Comparison of ENCODE assay signal across 20 cellular contexts in the genomic region with DNA sequence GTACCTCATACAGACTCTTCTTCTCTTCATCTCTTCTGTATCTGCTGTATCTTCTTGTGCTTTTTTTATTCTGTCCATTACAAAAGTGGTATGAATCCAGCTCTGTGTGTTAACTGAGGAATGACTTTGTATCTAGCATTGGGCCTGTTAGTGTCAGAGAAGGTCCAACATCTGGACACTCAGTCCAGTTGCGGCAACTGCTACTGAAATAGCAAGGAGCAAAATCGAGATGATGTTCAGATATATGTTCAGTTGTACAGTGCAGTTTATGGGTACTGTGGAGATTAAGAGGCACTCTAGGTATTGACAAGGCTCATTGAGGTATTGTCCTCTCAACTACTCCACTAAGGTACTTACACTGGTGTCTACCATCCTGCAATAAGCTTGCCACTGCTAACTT. TPM values are rescaled to one million over a fixed set of nuclear protein-coding genes. Genes with fewer than 3 reads are reported as not detected.
DNase-seq lines count a peak whose midpoint lies in the region; ATAC-seq lines count a peak whose summit lies in the region.
"Had no signal": no experiment of that assay in that cellular context is flagged by ENCODE, and none has a peak within 500 bp of the region (broad histone marks: within the 10 kb centered on the region; RNA-seq: fewer than 3 reads in every experiment).

No MANE protein-coding gene starts in this region.

- H3K27me3 ChIP-seq in neuronal stem cell (ENCODE audit: control insufficient read depth in 3 of 3, insufficient read depth in 3 of 3, low read depth in 1 of 3, low read length in 3 of 3) (no peaks in the 10 kb centered on the region), Karpas-422 (ENCODE audit: low read length) (no peaks in the 10 kb centered on the region)
- H3K27me3 ChIP-seq: BLaER1 treated with 17β-estradiol and CSF1 and Interleukin-3, amounts not matched to agents 10 nM and 100 nM had no signal

- peak overlapping the region; percentile 29 for H3K27ac Mint-ChIP-seq in activated CD8-positive, alpha-beta memory T cell treated with anti-CD3 and anti-CD28 coated beads, Interleukin-2, amount 10 ng/mL, durations not matched to agents 7 days and 5 days
- H3K27ac Mint-ChIP-seq: B cell; CD14-positive monocyte; CD4-positive, alpha-beta memory T cell; CD4-positive, CD25-positive, alpha-beta regulatory T cell; CD8-positive, alpha-beta memory T cell had no signal

- H3K27ac ChIP-seq in neuronal stem cell (replicated peaks; ENCODE audit: low read length) (no peak overlapping the region), Karpas-422 (ENCODE audit: low read length) (no peak overlapping the region)
- H3K27ac ChIP-seq: 22Rv1; A549; BLaER1 treated with 17β-estradiol and CSF1 and Interleukin-3, amounts not matched to agents 10 nM and 100 nM had no signal

- H3K4me2 ChIP-seq in neuronal stem cell (ENCODE audit: insufficient read depth, low read length, poor library complexity, severe bottlenecking) (no peak overlapping the region), Karpas-422 (ENCODE audit: low read depth, low read length, poor library complexity, severe bottlenecking) (no peak overlapping the region)
- H3K4me2 ChIP-seq: A549; BLaER1 treated with 17β-estradiol and CSF1 and Interleukin-3, amounts not matched to agents 10 nM and 100 nM had no signal

- H4K20me1 ChIP-seq in Karpas-422 (ENCODE audit: insufficient read depth, low read depth, low read length) = no peaks in the 10 kb centered on the region
- H4K20me1 ChIP-seq: BLaER1 treated with 17β-estradiol and CSF1 and Interleukin-3, amounts not matched to agents 10 nM and 100 nM had no signal

- peak overlapping the region; percentile 53 for H2BK5ac ChIP-seq in neuronal stem cell (ENCODE audit: low read length)

- H2BK12ac ChIP-seq in neuronal stem cell (ENCODE audit: low read length) = no peak overlapping the region

- H2BK15ac ChIP-seq in neuronal stem cell (ENCODE audit: low read length) = no peak overlapping the region

- no peaks in the 10 kb centered on the region for H3K36me3 Mint-ChIP-seq in activated CD8-positive, alpha-beta memory T cell treated with anti-CD3 and anti-CD28 coated beads, Interleukin-2, amount 10 ng/mL, durations not matched to agents 7 days and 5 days
- H3K36me3 Mint-ChIP-seq: CD4-positive, alpha-beta memory T cell; CD4-positive, CD25-positive, alpha-beta regulatory T cell; CD8-positive, alpha-beta memory T cell had no signal

- H3K27me3 Mint-ChIP-seq in activated CD8-positive, alpha-beta memory T cell treated with anti-CD3 and anti-CD28 coated beads, Interleukin-2, amount 10 ng/mL, durations not matched to agents 7 days and 5 days = no peaks in the 10 kb centered on the region
- H3K27me3 Mint-ChIP-seq: CD4-positive, CD25-positive, alpha-beta regulatory T cell had no signal

- CTCF ChIA-PET in activated CD8-positive, alpha-beta memory T cell treated with anti-CD3 and anti-CD28 coated beads, Interleukin-2, amount 10 ng/mL, durations not matched to agents 7 days and 5 days (lab: Charles Lee) = no interaction called here

- H3K4me3 Mint-ChIP-seq in activated CD8-positive, alpha-beta memory T cell treated with anti-CD3 and anti-CD28 coated beads, Interleukin-2, amount 10 ng/mL, durations not matched to agents 7 days and 5 days = no peak overlapping the region
- H3K4me3 Mint-ChIP-seq: B cell; CD14-positive monocyte; CD4-positive, alpha-beta memory T cell; CD4-positive, CD25-positive, alpha-beta regulatory T cell; CD8-positive, alpha-beta memory T cell had no signal

- H3K23ac ChIP-seq in neuronal stem cell (ENCODE audit: low read depth, low read length, poor library complexity) = no peak overlapping the region

- DNase-seq in activated CD8-positive, alpha-beta memory T cell treated with anti-CD3 and anti-CD28 coated beads, Interleukin-2, amount 10 ng/mL, durations not matched to agents 7 days and 5 days = no peak
- DNase-seq in activated CD8-positive, alpha-beta memory T cell treated with anti-CD3 and anti-CD28 coated beads, Interleukin-2, amount 50 U/mL, for 4 hours = no peak
- DNase-seq in LHCN-M2 (ENCODE audit: low read depth) (peak; percentile 5), neuronal stem cell (ENCODE audit: low spot score) (no peak), C1 segment of cervical spinal cord (lab: John Stamatoyannopoulos, UW) (no peak), Karpas-422 (no peak), hepatic stellate cell (ENCODE audit: low spot score) (no peak)
- DNase-seq: AML-193; Calu3; CD4-positive, alpha-beta memory T cell; CD4-positive, CD25-positive, alpha-beta regulatory T cell; CD8-positive, alpha-beta memory T cell; COR-L47; DMS79 treated with DMSO at 0.1 percent for 48 hours; GF-D8 had no signal

- H2AFZ ChIP-seq in neuronal stem cell (ENCODE audit: low read length) (no peak overlapping the region), Karpas-422 (ENCODE audit: low read length) (no peak overlapping the region)

- no CpG with 5 or more reads among the region's 2 CpGs for WGBS in neuronal stem cell (ENCODE audit: extremely low coverage in 2 of 2, insufficient read length in 2 of 2, insufficient replicate concordance in 1 of 2), 2 donors

- no peak overlapping the region for H3K14ac ChIP-seq in neuronal stem cell (ENCODE audit: low read length)

- no peak overlapping the region for H4K8ac ChIP-seq in neuronal stem cell (ENCODE audit: low read depth, low read length)

- no peak overlapping the region for H4K91ac ChIP-seq in neuronal stem cell (ENCODE audit: low read depth, low read length, poor library complexity)

- ATAC-seq in activated CD8-positive, alpha-beta memory T cell treated with anti-CD3 and anti-CD28 coated beads, Interleukin-2, amount 10 ng/mL, durations not matched to agents 7 days and 5 days = no peak
- ATAC-seq: A549 had no signal

- H3K4ac ChIP-seq in neuronal stem cell (ENCODE audit: low read length) = no peak overlapping the region

- H3K4me3 ChIP-seq in neuronal stem cell (ENCODE audit: low read length in 2 of 2) (no peak overlapping the region), Karpas-422 (ENCODE audit: low read length) (no peak overlapping the region)
- H3K4me3 ChIP-seq: A549; BLaER1 treated with 17β-estradiol and CSF1 and Interleukin-3, amounts not matched to agents 10 nM and 100 nM had no signal

- H3K4me1 Mint-ChIP-seq in activated CD8-positive, alpha-beta memory T cell treated with anti-CD3 and anti-CD28 coated beads, Interleukin-2, amount 10 ng/mL, durations not matched to agents 7 days and 5 days = peaks cover 2% of the 10 kb centered on the region
- H3K4me1 Mint-ChIP-seq: B cell; CD4-positive, alpha-beta memory T cell; CD8-positive, alpha-beta memory T cell had no signal

- H2AK5ac ChIP-seq in neuronal stem cell (ENCODE audit: low read depth, low read length) = no peak overlapping the region

- no peak overlapping the region for H2BK120ac ChIP-seq in neuronal stem cell (ENCODE audit: low read depth, low read length)

- H3K4me1 ChIP-seq in neuronal stem cell (ENCODE audit: control insufficient read depth in 2 of 2, insufficient read depth in 1 of 2, low read depth in 1 of 2, low read length in 2 of 2) = no peaks in the 10 kb centered on the region
- no peaks in the 10 kb centered on the region for H3K4me1 ChIP-seq in Karpas-422 (ENCODE audit: low read length)

- no peaks in the 10 kb centered on the region for H3K9me3 Mint-ChIP-seq in activated CD8-positive, alpha-beta memory T cell treated with anti-CD3 and anti-CD28 coated beads, Interleukin-2, amount 10 ng/mL, durations not matched to agents 7 days and 5 days (ENCODE audit: low read depth)
- H3K9me3 Mint-ChIP-seq: CD4-positive, alpha-beta memory T cell; CD8-positive, alpha-beta memory T cell had no signal

- H3K79me1 ChIP-seq in neuronal stem cell (ENCODE audit: low read depth, low read length) = no peaks in the 10 kb centered on the region

- H3K9me3 ChIP-seq in neuronal stem cell (replicated peaks in 1 of 2; ENCODE audit: control insufficient read depth in 2 of 2, insufficient read depth in 1 of 2, low read depth in 1 of 2, low read length in 2 of 2) = peaks cover 7% of the 10 kb centered on the region in 2 donors
- no peaks in the 10 kb centered on the region; the same call in none of the 2 replicates for H3K9me3 ChIP-seq in Karpas-422 (ENCODE audit: low read length)
- H3K9me3 ChIP-seq: A549 had no signal

- no peak overlapping the region for H3K18ac ChIP-seq in neuronal stem cell (ENCODE audit: low read length)

- no peak overlapping the region for H3K9ac ChIP-seq in neuronal stem cell (ENCODE audit: low read depth, low read length, poor library complexity)
- H3K9ac ChIP-seq in Karpas-422 (ENCODE audit: low read length) = no peak overlapping the region
- H3K9ac ChIP-seq: BLaER1 treated with 17β-estradiol and CSF1 and Interleukin-3, amounts not matched to agents 10 nM and 100 nM had no signal

- H3K36me3 ChIP-seq in neuronal stem cell (replicated peaks in 1 of 2; ENCODE audit: control insufficient read depth in 2 of 2, insufficient read depth in 2 of 2, low read length in 2 of 2) (no peaks in the 10 kb centered on the region), Karpas-422 (ENCODE audit: insufficient read depth, low read length) (no peaks in the 10 kb centered on the region)
- H3K36me3 ChIP-seq: BLaER1 treated with 17β-estradiol and CSF1 and Interleukin-3, amounts not matched to agents 10 nM and 100 nM had no signal

- H3K79me2 ChIP-seq in Karpas-422 (ENCODE audit: low read length) = no peaks in the 10 kb centered on the region

- no peaks in the 10 kb centered on the region for H3K9me2 ChIP-seq in Karpas-422 (replicated peaks; ENCODE audit: insufficient read depth, low read length)

RNA-seq across cellular contexts. Expression of gene KLHDC8B, which starts 42.6 kb away (rescaled TPM):
- total RNA-seq in activated CD8-positive, alpha-beta memory T cell treated with anti-CD3 and anti-CD28 coated beads, Interleukin-2, amount 10 ng/mL, durations not matched to agents 7 days and 5 days = 1 to 10 TPM in 1 of 2 experiments, under 1 TPM in 1; 0.80 to 1.3 TPM
- 17.1 and 19.1 TPM in 2 replicates for total RNA-seq in LHCN-M2 (2014; rRNA removed)
- 21.0 TPM for polyA plus RNA-seq in LHCN-M2 (2012)
- polyA plus RNA-seq in neuronal stem cell (2013, experiment 1 of 2) = 44.7 TPM
- 43.9 TPM for polyA plus RNA-seq in neuronal stem cell (2013, experiment 2 of 2)
- 8.4 and 16.5 TPM in 2 replicates for total RNA-seq in Karpas-422 (2014; rRNA removed; shearing (Covaris generic); ENCODE audit: low replicate concordance)

RNA-seq across cellular contexts. Expression of gene CCDC71, which starts 47.9 kb away (rescaled TPM):
- 10 to 100 TPM; 23.5 to 23.7 TPM for total RNA-seq in activated CD8-positive, alpha-beta memory T cell treated with anti-CD3 and anti-CD28 coated beads, Interleukin-2, amount 10 ng/mL, durations not matched to agents 7 days and 5 days
- 43.7 and 44.3 TPM in 2 replicates for total RNA-seq in LHCN-M2 (2014; rRNA removed)
- 22.1 TPM for polyA plus RNA-seq in LHCN-M2 (2012)
- 17.1 TPM for polyA plus RNA-seq in neuronal stem cell (2013, experiment 1 of 2)
- polyA plus RNA-seq in neuronal stem cell (2013, experiment 2 of 2) = 16.2 TPM
- total RNA-seq in Karpas-422 (2014; rRNA removed; shearing (Covaris generic); ENCODE audit: low replicate concordance) = 18.4 and 22.0 TPM in 2 replicates
